8 cellular contexts compared by ENCODE assay signal in the genomic region with DNA sequence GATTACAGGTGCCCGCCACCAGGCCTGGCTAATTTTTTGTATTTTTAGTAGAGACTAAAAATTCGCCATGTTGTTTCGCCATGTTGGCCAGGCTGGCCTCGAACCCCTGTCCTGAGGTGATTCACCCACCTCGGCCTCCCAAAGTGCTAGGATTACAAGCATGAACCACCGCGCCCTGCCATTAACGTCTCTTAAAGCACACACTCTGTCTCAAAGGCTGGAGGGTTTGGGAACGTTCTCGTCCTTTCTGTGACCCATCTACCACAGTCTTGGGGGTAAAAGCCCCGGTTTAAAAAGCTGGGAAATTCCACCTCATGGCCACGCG. TPM values are rescaled to one million over a fixed set of nuclear protein-coding genes. Genes with fewer than 3 reads are reported as not detected.
A peak's percentile ranks its signal among the peaks of the same experiment; 100 is the strongest.
DNase-seq lines count a peak whose midpoint lies in the region; ATAC-seq, FAIRE-seq and TF ChIP-seq lines count a peak whose summit lies in the region.

No MANE protein-coding gene starts in this region.

- peaks cover 1% of the 10 kb centered on the region for H3K27me3 Mint-ChIP-seq in activated naive CD4-positive, alpha-beta T cell treated with anti-CD3 and anti-CD28 coated beads, Interleukin-2, amount 50 U/mL, for 24 hours
- H3K27me3 Mint-ChIP-seq in stimulated activated naive CD8-positive, alpha-beta T cell treated with anti-CD3 and anti-CD28 coated beads, Interleukin-15, Interleukin-2, amounts not matched to agents 100 ng/mL and 50 ng/mL, for 24 hours = no peaks in the 10 kb centered on the region

- H3K9ac ChIP-seq in HUES64 (ENCODE audit: low read depth, low read length) (peak overlapping the region; percentile 47; the same call in 1 of the 2 replicates), keratinocyte (ENCODE audit: control insufficient read depth, extremely low read depth, insufficient read depth, low read length) (peak overlapping the region; percentile 89)

- no peaks in the 10 kb centered on the region for H3K79me2 ChIP-seq in keratinocyte (ENCODE audit: control insufficient read depth, insufficient read depth, low read length)

- WGBS in HUES64 = 82% methylated on average over 13 of the region's 13 CpGs

- no peaks in the 10 kb centered on the region for H3K9me3 ChIP-seq in HUES64 (ENCODE audit: insufficient read depth, low read depth, low read length)
- H3K9me3 ChIP-seq in keratinocyte (ENCODE audit: control insufficient read depth, low read depth, low read length) = no peaks in the 10 kb centered on the region

- no peaks in the 10 kb centered on the region for H3K9me1 ChIP-seq in keratinocyte (ENCODE audit: control insufficient read depth, extremely low read depth, insufficient read depth, low read length)

- no peak for TF ChIP-seq CTCF in keratinocyte (optimal IDR thresholded peaks at IDR 0.05 in 1 of 3, IDR thresholded peaks at IDR 0.05 in 1 of 3, conservative IDR thresholded peaks at IDR 0.05 in 1 of 3; ENCODE audit: extremely low read depth in 1 of 3, insufficient read depth in 2 of 3, low read length in 3 of 3)

- H3K36me3 ChIP-seq in HUES64 (ENCODE audit: insufficient read depth, low read length) (no peaks in the 10 kb centered on the region), keratinocyte (ENCODE audit: control insufficient read depth in 2 of 2, extremely low read depth in 1 of 2, insufficient read depth in 2 of 2, low read length in 2 of 2) (no peaks in the 10 kb centered on the region)

- peaks cover 24% of the 10 kb centered on the region for H3K4me1 ChIP-seq in HUES64 (ENCODE audit: insufficient read depth, low read length)
- H3K4me1 ChIP-seq in keratinocyte (ENCODE audit: control insufficient read depth, extremely low read depth, insufficient read depth, low read length) = peaks cover 31% of the 10 kb centered on the region

- peak overlapping the region; percentile 41; the same call in 1 of the 2 replicates for H3K27ac ChIP-seq in HUES64 (ENCODE audit: low read depth, low read length)
- H3K27ac ChIP-seq in keratinocyte (ENCODE audit: control insufficient read depth, insufficient read depth, low read length) = peak overlapping the region; percentile 97

- H3K27me3 ChIP-seq in HUES64 (ENCODE audit: insufficient read depth, low read length) (no peaks in the 10 kb centered on the region), keratinocyte (ENCODE audit: control insufficient read depth, extremely low read depth, insufficient read depth, low read length) (no peaks in the 10 kb centered on the region)

- no peaks in the 10 kb centered on the region for H4K20me1 ChIP-seq in keratinocyte (ENCODE audit: control insufficient read depth, extremely low read depth, insufficient read depth, low read length)

- ATAC-seq in HG02678 (IDR thresholded peaks at IDR 0.05; ENCODE audit: unreplicated experiment) = no peak
- no peak for ATAC-seq in GM21576 (IDR thresholded peaks at IDR 0.05; ENCODE audit: unreplicated experiment)

- no peak for FAIRE-seq in keratinocyte (lab: Jason Lieb, UNC)

- no peaks in the 10 kb centered on the region for H3K36me3 Mint-ChIP-seq in activated naive CD4-positive, alpha-beta T cell treated with anti-CD3 and anti-CD28 coated beads, Interleukin-2, amount 50 U/mL, for 24 hours
- no peaks in the 10 kb centered on the region for H3K36me3 Mint-ChIP-seq in stimulated activated naive CD8-positive, alpha-beta T cell treated with anti-CD3 and anti-CD28 coated beads, Interleukin-15, Interleukin-2, amounts not matched to agents 100 ng/mL and 50 ng/mL, for 24 hours (ENCODE audit: low read depth)

- DNase-seq in keratinocyte (ENCODE audit: low read depth, low spot score) = no peak
- no peak for DNase-seq in NK-92 treated with Interleukin-12 subunit alpha and Interleukin-12 subunit beta, amount 100 ng/mL, for 24 hours (lab: John Stamatoyannopoulos, UW)
- DNase-seq in NCI-H1694 (lab: John Stamatoyannopoulos, UW) = no peak

- dilution Hi-C loops in keratinocyte (cut with MboI; ENCODE audit: extremely low pct_ligation_motif_present, low sequenced_read_pairs) = no loop called here

- peaks cover 16% of the 10 kb centered on the region for H3K4me1 Mint-ChIP-seq in activated naive CD4-positive, alpha-beta T cell treated with anti-CD3 and anti-CD28 coated beads, Interleukin-2, amount 50 U/mL, for 24 hours
- peaks cover 26% of the 10 kb centered on the region for H3K4me1 Mint-ChIP-seq in stimulated activated naive CD8-positive, alpha-beta T cell treated with anti-CD3 and anti-CD28 coated beads, Interleukin-15, Interleukin-2, amounts not matched to agents 100 ng/mL and 50 ng/mL, for 24 hours (ENCODE audit: low read depth)

- H3K4me2 ChIP-seq in keratinocyte (ENCODE audit: control insufficient read depth, extremely low read depth, insufficient read depth, low read depth, low read length) = peak overlapping the region; percentile 90

- H3K9me3 Mint-ChIP-seq in activated naive CD4-positive, alpha-beta T cell treated with anti-CD3 and anti-CD28 coated beads, Interleukin-2, amount 50 U/mL, for 24 hours = no peaks in the 10 kb centered on the region
- no peaks in the 10 kb centered on the region for H3K9me3 Mint-ChIP-seq in stimulated activated naive CD8-positive, alpha-beta T cell treated with anti-CD3 and anti-CD28 coated beads, Interleukin-15, Interleukin-2, amounts not matched to agents 100 ng/mL and 50 ng/mL, for 24 hours

- peak overlapping the region; percentile 91 for H2AFZ ChIP-seq in keratinocyte (ENCODE audit: control insufficient read depth, low read length)

- H3K4me3 Mint-ChIP-seq in activated naive CD4-positive, alpha-beta T cell treated with anti-CD3 and anti-CD28 coated beads, Interleukin-2, amount 50 U/mL, for 24 hours = peak overlapping the region; percentile 81
- peak overlapping the region; percentile 72 for H3K4me3 Mint-ChIP-seq in stimulated activated naive CD8-positive, alpha-beta T cell treated with anti-CD3 and anti-CD28 coated beads, Interleukin-15, Interleukin-2, amounts not matched to agents 100 ng/mL and 50 ng/mL, for 24 hours

- H3K4me3 ChIP-seq in HUES64 (ENCODE audit: low read length) = peak overlapping the region; percentile 33; the same call in 1 of the 2 replicates
- peak overlapping the region; percentile 18 to 59 (median 49) for H3K4me3 ChIP-seq in keratinocyte (ENCODE audit: control insufficient read depth in 2 of 3, extremely low read depth in 1 of 3, insufficient read depth in 2 of 3, low read depth in 1 of 3, low read length in 3 of 3)

- H3K27ac Mint-ChIP-seq in activated naive CD4-positive, alpha-beta T cell treated with anti-CD3 and anti-CD28 coated beads, Interleukin-2, amount 50 U/mL, for 24 hours = peak overlapping the region; percentile 93
- peak overlapping the region; percentile 84 for H3K27ac Mint-ChIP-seq in stimulated activated naive CD8-positive, alpha-beta T cell treated with anti-CD3 and anti-CD28 coated beads, Interleukin-15, Interleukin-2, amounts not matched to agents 100 ng/mL and 50 ng/mL, for 24 hours

RNA-seq across cellular contexts. Expression of a gene that starts 57.8 kb away (rescaled TPM):
- polyA plus RNA-seq in HUES64 (2013, experiment 1 of 2) = 38.0 TPM
- 35.7 TPM for polyA plus RNA-seq in HUES64 (2013, experiment 2 of 2)
- polyA plus RNA-seq in keratinocyte = 12.6 to 16.6 TPM (median 14.9 TPM) in 3 replicates
- polyA plus RNA-seq in keratinocyte (2011; ENCODE audit: low read depth) = 23.5 TPM
- polyA plus RNA-seq in keratinocyte (2011; cell fraction: cytosol; rRNA removed) = 13.7 and 14.6 TPM in 2 replicates
- 32.4 and 41.3 TPM in 2 replicates for polyA plus RNA-seq in keratinocyte (2011; cell fraction: nucleus; rRNA removed)
- 20.5 and 22.2 TPM in 2 replicates for polyA plus RNA-seq in keratinocyte (2012; ENCODE audit: low replicate concordance)
- 57.6 to 94.5 TPM (median 76.6 TPM) in 3 replicates for polyA minus RNA-seq in keratinocyte
- 35.5 TPM for polyA minus RNA-seq in keratinocyte (2011; cell fraction: cytosol; rRNA and poly(A)+ RNA removed)
- 90.7 and 153 TPM in 2 replicates for polyA minus RNA-seq in keratinocyte (2011; cell fraction: nucleus; rRNA and poly(A)+ RNA removed)
